Comparison of ENCODE assay signal across 8 cellular contexts in the genomic region with DNA sequence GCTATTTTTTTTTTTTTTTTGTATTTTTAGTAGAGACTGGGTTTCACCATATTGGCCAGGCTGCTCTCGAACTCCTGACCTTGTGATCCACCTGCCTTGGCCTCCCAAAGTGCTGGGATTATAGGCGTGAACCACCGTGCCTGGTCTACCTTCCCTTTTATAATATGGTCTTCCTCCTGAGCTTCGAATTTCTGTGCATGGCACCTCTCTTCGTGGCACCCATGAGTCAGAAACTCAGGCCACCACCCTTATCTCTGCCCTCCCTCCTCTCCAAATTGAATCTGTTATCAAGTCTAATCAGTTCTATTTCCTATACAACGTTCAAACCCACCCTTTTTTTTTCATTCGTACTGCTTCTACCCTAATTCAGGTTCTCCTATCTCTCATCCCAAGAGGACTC. TPM values are rescaled to one million over a fixed set of nuclear protein-coding genes. Genes with fewer than 3 reads are reported as not detected.
DNase-seq lines count a peak whose midpoint lies in the region; ATAC-seq and TF ChIP-seq lines count a peak whose summit lies in the region.
"Not testable (repeated sequence)": the region's sequence is repeated elsewhere in the genome, so short reads cannot be mapped to it uniquely, and the experiment has no call there.

No MANE protein-coding gene starts in this region.

- H3K9me3 Mint-ChIP-seq in CD4-positive, alpha-beta T cell; activated B cell treated with CpG ODN at 0.5 μM for 24 hours; activated T-cell treated with anti-CD3 and anti-CD28 coated beads, Interleukin-2, amount 50 U/mL, for 4 hours; activated naive CD8-positive, alpha-beta T cell (ENCODE audit: low read depth); effector memory CD8-positive, alpha-beta T cell; natural killer cell; stimulated activated naive CD8-positive, alpha-beta T cell treated with anti-CD3 and anti-CD28 coated beads, Interleukin-15, amount 100 ng/mL, for 72 hours: not testable (repeated sequence)

- H3K4me3 Mint-ChIP-seq in CD4-positive, alpha-beta T cell, result peak overlapping the region; percentile 43
- not testable (repeated sequence) for H3K4me3 Mint-ChIP-seq in activated B cell treated with CpG ODN at 0.5 μM for 24 hours
- H3K4me3 Mint-ChIP-seq in activated T-cell treated with anti-CD3 and anti-CD28 coated beads, Interleukin-2, amount 50 U/mL, for 4 hours, result peak overlapping the region; percentile 34
- peak overlapping the region; percentile 2 for H3K4me3 Mint-ChIP-seq in activated naive CD8-positive, alpha-beta T cell
- peak overlapping the region; percentile 54 to 66 for H3K4me3 Mint-ChIP-seq in effector memory CD8-positive, alpha-beta T cell
- peak overlapping the region; percentile 63 for H3K4me3 Mint-ChIP-seq in natural killer cell
- peak overlapping the region; percentile 44 to 69 for H3K4me3 Mint-ChIP-seq in stimulated activated naive CD8-positive, alpha-beta T cell treated with anti-CD3 and anti-CD28 coated beads, Interleukin-15, amount 100 ng/mL, for 72 hours

- POLR2A ChIA-PET in CD4-positive, alpha-beta T cell (lab: Charles Lee), result interaction anchor here (1.0 to 2.6 kb wide), 7 partner anchors 18 to 183 kb away, joined by 3 to 17 read pairs (median 7); a partner anchor contains a TSS
- POLR2A ChIA-PET in activated B cell treated with CpG ODN at 0.5 μM for 24 hours (lab: Charles Lee), result interaction anchor here (0.6 to 11.1 kb wide), 16 partner anchors 10 to 1402 kb away, joined by 3 to 242 read pairs (median 4); a partner anchor contains a TSS

- peak in 1 of 10 experiments; percentile 17 for DNase-seq in CD4-positive, alpha-beta T cell
- DNase-seq in OCI-M1 (lab: John Stamatoyannopoulos, UW), result peak; percentile 11
- DNase-seq in activated B cell treated with CpG ODN at 0.5 μM for 24 hours; activated T-cell treated with anti-CD3 and anti-CD28 coated beads, Interleukin-2, amount 50 U/mL, for 4 hours; effector memory CD8-positive, alpha-beta T cell; natural killer cell; stimulated activated naive CD8-positive, alpha-beta T cell treated with anti-CD3 and anti-CD28 coated beads, Interleukin-15, amount 100 ng/mL, for 72 hours: not testable (repeated sequence)

- TF ChIP-seq CTCF in CD4-positive, alpha-beta T cell (IDR thresholded peaks at IDR 0.05); activated B cell treated with CpG ODN at 0.5 μM for 24 hours (IDR thresholded peaks at IDR 0.05); natural killer cell (IDR thresholded peaks at IDR 0.05): not testable (repeated sequence)

- CTCF ChIA-PET in CD4-positive, alpha-beta T cell (lab: Charles Lee), result interaction anchor here (0.6 to 7.3 kb wide), 6 partner anchors 25 to 86 kb away, joined by 3 to 90 read pairs (median 8); a partner anchor contains a TSS
- CTCF ChIA-PET in activated B cell treated with CpG ODN at 0.5 μM for 24 hours (lab: Charles Lee), result interaction anchor here (0.9 to 3.1 kb wide), 6 partner anchors 23 to 61 kb away, joined by 3 to 15 read pairs (median 4); a partner anchor contains a TSS

- H3K36me3 Mint-ChIP-seq in CD4-positive, alpha-beta T cell (ENCODE audit: low read depth), result peaks cover 14% of the 10 kb centered on the region
- H3K36me3 Mint-ChIP-seq in activated B cell treated with CpG ODN at 0.5 μM for 24 hours (ENCODE audit: low read depth), result peaks cover 13% of the 10 kb centered on the region
- not testable (repeated sequence) for H3K36me3 Mint-ChIP-seq in activated T-cell treated with anti-CD3 and anti-CD28 coated beads, Interleukin-2, amount 50 U/mL, for 4 hours (ENCODE audit: insufficient read depth); activated naive CD8-positive, alpha-beta T cell; effector memory CD8-positive, alpha-beta T cell (ENCODE audit: insufficient read depth); natural killer cell

- intact Hi-C loops in CD4-positive, alpha-beta T cell (cut with DNase I, micrococcal nuclease); activated B cell treated with CpG ODN at 0.5 μM for 24 hours (cut with micrococcal nuclease): not testable (repeated sequence)
- intact Hi-C loops in natural killer cell (cut with micrococcal nuclease), result loop anchor here (10.0 kb wide), 1 partner anchor 187 kb away; no protein-coding TSS in a partner anchor

- not testable (repeated sequence) for H3K27me3 Mint-ChIP-seq in CD4-positive, alpha-beta T cell; activated B cell treated with CpG ODN at 0.5 μM for 24 hours; activated T-cell treated with anti-CD3 and anti-CD28 coated beads, Interleukin-2, amount 50 U/mL, for 4 hours (ENCODE audit: low read depth); activated naive CD8-positive, alpha-beta T cell; effector memory CD8-positive, alpha-beta T cell; natural killer cell (ENCODE audit: low read depth in 2 of 2); stimulated activated naive CD8-positive, alpha-beta T cell treated with anti-CD3 and anti-CD28 coated beads, Interleukin-15, amount 100 ng/mL, for 72 hours

- not testable (repeated sequence) for H3K27me3 ChIP-seq in CD4-positive, alpha-beta T cell (ENCODE audit: control insufficient read depth, insufficient read depth, low read length)

- not testable (repeated sequence) for H3K9me3 ChIP-seq in CD4-positive, alpha-beta T cell (ENCODE audit: control insufficient read depth, low read length)

- peaks cover 37% of the 10 kb centered on the region for H3K4me1 Mint-ChIP-seq in CD4-positive, alpha-beta T cell (ENCODE audit: low read depth)
- peaks cover 28% of the 10 kb centered on the region for H3K4me1 Mint-ChIP-seq in activated B cell treated with CpG ODN at 0.5 μM for 24 hours
- peaks cover 46% of the 10 kb centered on the region for H3K4me1 Mint-ChIP-seq in activated T-cell treated with anti-CD3 and anti-CD28 coated beads, Interleukin-2, amount 50 U/mL, for 4 hours (ENCODE audit: low read depth)
- peaks cover 29% of the 10 kb centered on the region for H3K4me1 Mint-ChIP-seq in activated naive CD8-positive, alpha-beta T cell (ENCODE audit: low read depth)
- peaks cover 24 to 31% of the 10 kb centered on the region in 2 donors for H3K4me1 Mint-ChIP-seq in effector memory CD8-positive, alpha-beta T cell (ENCODE audit: low read depth in 2 of 2)
- H3K4me1 Mint-ChIP-seq in natural killer cell, result peaks cover 31 to 32% of the 10 kb centered on the region in 2 donors
- H3K4me1 Mint-ChIP-seq in stimulated activated naive CD8-positive, alpha-beta T cell treated with anti-CD3 and anti-CD28 coated beads, Interleukin-15, amount 100 ng/mL, for 72 hours, result peaks cover 66% of the 10 kb centered on the region

- H3K27ac ChIP-seq in CD4-positive, alpha-beta T cell (ENCODE audit: low read depth, low read length), result not testable (repeated sequence)

- H3K27ac Mint-ChIP-seq in CD4-positive, alpha-beta T cell, result peak overlapping the region; percentile 78
- peak overlapping the region; percentile 90 for H3K27ac Mint-ChIP-seq in activated B cell treated with CpG ODN at 0.5 μM for 24 hours
- peak overlapping the region; percentile 2 for H3K27ac Mint-ChIP-seq in activated naive CD8-positive, alpha-beta T cell
- peak overlapping the region; percentile 84 to 93 for H3K27ac Mint-ChIP-seq in effector memory CD8-positive, alpha-beta T cell
- H3K27ac Mint-ChIP-seq in natural killer cell, result peak overlapping the region; percentile 86 to 91
- H3K27ac Mint-ChIP-seq in stimulated activated naive CD8-positive, alpha-beta T cell treated with anti-CD3 and anti-CD28 coated beads, Interleukin-15, amount 100 ng/mL, for 72 hours, result peak overlapping the region in 1 of 2 donors; percentile 53

- ATAC-seq in CD4-positive, alpha-beta T cell (ENCODE audit: poor library complexity); activated B cell treated with CpG ODN at 0.5 μM for 24 hours (ENCODE audit: low read depth); activated T-cell treated with anti-CD3 and anti-CD28 coated beads, Interleukin-2, amount 50 U/mL, for 4 hours; effector memory CD8-positive, alpha-beta T cell (replicated peaks); natural killer cell; stimulated activated naive CD8-positive, alpha-beta T cell treated with anti-CD3 and anti-CD28 coated beads, Interleukin-15, amount 100 ng/mL, for 72 hours: not testable (repeated sequence)

RNA-seq across cellular contexts. Expression of a gene that starts 5.0 kb away (rescaled TPM):
- 100 to 1,000 TPM; 110 to 113 TPM for total RNA-seq in CD4-positive, alpha-beta T cell
- 197 and 205 TPM in 2 replicates for total RNA-seq in activated B cell treated with CpG ODN at 0.5 μM for 24 hours
- total RNA-seq in activated T-cell treated with anti-CD3 and anti-CD28 coated beads, Interleukin-2, amount 50 U/mL, for 4 hours, result 100 to 1,000 TPM in 2 of 3 donors, 10 to 100 TPM in 1; 87.2 to 110 (median 103) TPM
- total RNA-seq in natural killer cell, result 100 to 1,000 TPM; 158 to 269 (median 176) TPM

RNA-seq across cellular contexts. Expression of a gene that starts 14.7 kb away (rescaled TPM):
- total RNA-seq in CD4-positive, alpha-beta T cell, result 10 to 100 TPM; 22.2 to 24.8 TPM
- 43.8 and 50.2 TPM in 2 replicates for total RNA-seq in activated B cell treated with CpG ODN at 0.5 μM for 24 hours
- 10 to 100 TPM; 29.6 to 30.8 (median 29.7) TPM for total RNA-seq in activated T-cell treated with anti-CD3 and anti-CD28 coated beads, Interleukin-2, amount 50 U/mL, for 4 hours
- total RNA-seq in natural killer cell, result 10 to 100 TPM; 46.5 to 63.3 (median 53.3) TPM

RNA-seq across cellular contexts. Expression of a gene that starts 15.2 kb away (rescaled TPM):
- 10 to 100 TPM; 42.0 to 43.5 TPM for total RNA-seq in CD4-positive, alpha-beta T cell
- 129 and 149 TPM in 2 replicates for total RNA-seq in activated B cell treated with CpG ODN at 0.5 μM for 24 hours
- 100 to 1,000 TPM; 197 to 217 (median 205) TPM for total RNA-seq in activated T-cell treated with anti-CD3 and anti-CD28 coated beads, Interleukin-2, amount 50 U/mL, for 4 hours
- 100 to 1,000 TPM in 1 of 3 donors, 10 to 100 TPM in 2; 93.6 to 109 (median 95.9) TPM for total RNA-seq in natural killer cell

RNA-seq across cellular contexts. Expression of a gene that starts 15.6 kb away (rescaled TPM):
- total RNA-seq in CD4-positive, alpha-beta T cell, result 1 to 10 TPM; 3.5 to 3.9 TPM
- total RNA-seq in activated B cell treated with CpG ODN at 0.5 μM for 24 hours (6.4 and 6.5 TPM in 2 replicates), natural killer cell (1 to 10 TPM; 1.7 to 4.9 (median 4.7) TPM)
- total RNA-seq in activated T-cell treated with anti-CD3 and anti-CD28 coated beads, Interleukin-2, amount 50 U/mL, for 4 hours, result 1 to 10 TPM; 2.6 to 8.1 (median 2.6) TPM

RNA-seq across cellular contexts. Expression of a gene that starts 24.0 kb away (rescaled TPM):
- total RNA-seq in CD4-positive, alpha-beta T cell, result 10 to 100 TPM; 52.3 to 55.2 TPM
- total RNA-seq in activated B cell treated with CpG ODN at 0.5 μM for 24 hours, result 53.6 and 70.5 TPM in 2 replicates
- 10 to 100 TPM; 52.2 to 58.8 (median 53.4) TPM for total RNA-seq in activated T-cell treated with anti-CD3 and anti-CD28 coated beads, Interleukin-2, amount 50 U/mL, for 4 hours
- total RNA-seq in natural killer cell, result 10 to 100 TPM; 72.9 to 95.1 (median 88.5) TPM
